In genomic region chr1:26168410-26169167, GRCh38 we compare ENCODE assay signal across 8 cellular contexts. TPM values are rescaled to one million over a fixed set of nuclear protein-coding genes. Genes with fewer than 3 reads are reported as not detected.
A peak's percentile ranks its signal among the peaks of the same experiment; 100 is the strongest.
DNase-seq lines count a peak whose midpoint lies in the region; ATAC-seq, FAIRE-seq and TF ChIP-seq lines count a peak whose summit lies in the region.

TSS of gene C1orf232 (minus strand) at chr1:26168963. CDS start at chr1:26168499, 464 bp downstream.

- no peaks in the 10 kb centered on the region for H3K9me3 ChIP-seq in KOPT-K1 (ENCODE audit: insufficient read depth, low read length, poor library complexity, severe bottlenecking)
- H3K9me3 ChIP-seq in kidney (ENCODE audit: control insufficient read depth in 1 of 2, low read length in 2 of 2) = no peaks in the 10 kb centered on the region

- no peak for ATAC-seq in activated naive CD4-positive, alpha-beta T cell treated with anti-CD3 and anti-CD28 coated beads, Interleukin-2, amount 50 U/mL, for 72 hours

- CTCF ChIA-PET in BJ (lab: Yijun Ruan, JAX) = interaction anchor here (0.8 to 4.8 kb wide), 13 partner anchors 11 to 273 kb away, joined by 3 to 25 read pairs (median 5); partner anchors contain the start of genes CEP85 and CRYBG2

- POLR2A ChIA-PET in BJ (lab: Charles Lee) = no interaction called here

- peak within 1 kb of the TSS; percentile 58 for H3K4me3 ChIP-seq in BJ (ENCODE audit: low read depth, low read length)
- H3K4me3 ChIP-seq in kidney (ENCODE audit: low read length in 2 of 2) = peak within 1 kb of the TSS; percentile 83 to 95

- H3K27me3 ChIP-seq in BJ (ENCODE audit: control insufficient read depth, insufficient read depth, low read length) = peaks cover 3% of the 10 kb centered on the region; the same call in 1 of the 2 replicates

- H3K36me3 ChIP-seq in BJ (ENCODE audit: control insufficient read depth, insufficient read depth, low read length) = no peaks in the 10 kb centered on the region; the same call in 1 of the 2 replicates
- H3K36me3 ChIP-seq in KOPT-K1 (ENCODE audit: insufficient read depth, low read length) = no peaks in the 10 kb centered on the region; the same call in 1 of the 2 replicates
- peaks cover 0 to 3% of the 10 kb centered on the region in 2 donors for H3K36me3 ChIP-seq in kidney (ENCODE audit: control insufficient read depth in 1 of 2, insufficient read depth in 2 of 2, low read length in 2 of 2)

- peak within 1 kb of the TSS; percentile 88 to 91 for H3K27ac Mint-ChIP-seq in activated naive CD4-positive, alpha-beta T cell treated with anti-CD3 and anti-CD28 coated beads, Interleukin-2, amount 50 U/mL, for 72 hours

- H3K27ac ChIP-seq in KOPT-K1 (ENCODE audit: low read depth, low read length, poor library complexity, severe bottlenecking) (peak within 1 kb of the TSS; percentile 56), kidney (ENCODE audit: low read depth in 2 of 2, low read length in 2 of 2) (peak within 1 kb of the TSS; percentile 33 to 67), substantia nigra (ENCODE audit: low read depth, low read length, poor library complexity, severe bottlenecking) (peak within 1 kb of the TSS; percentile 73)

- no peaks in the 10 kb centered on the region for H3K9me3 Mint-ChIP-seq in activated naive CD4-positive, alpha-beta T cell treated with anti-CD3 and anti-CD28 coated beads, Interleukin-2, amount 50 U/mL, for 72 hours

- intact Hi-C loops in kidney (cut with DNase I) = no loop called here

- peaks cover 5 to 10% of the 10 kb centered on the region in 2 donors for H3K4me1 ChIP-seq in kidney (ENCODE audit: control insufficient read depth in 1 of 2, insufficient read depth in 1 of 2, low read depth in 1 of 2, low read length in 2 of 2)

- H3K36me3 Mint-ChIP-seq in activated naive CD4-positive, alpha-beta T cell treated with anti-CD3 and anti-CD28 coated beads, Interleukin-2, amount 50 U/mL, for 72 hours = peaks cover 0 to 6% of the 10 kb centered on the region in 2 donors

- H3K9ac ChIP-seq in kidney (ENCODE audit: low read length in 2 of 2) = peak within 1 kb of the TSS; percentile 68 to 91

- no peak for FAIRE-seq in kidney (lab: Jason Lieb, UNC)

- TF ChIP-seq CTCF in BJ (IDR thresholded peaks at IDR 0.05; ENCODE audit: insufficient read depth, low read depth, low read length) (no peak), kidney (IDR thresholded peaks at IDR 0.05; ENCODE audit: borderline replicate concordance, extremely low read depth, insufficient read depth) (no peak)

- DNase-seq in BJ (ENCODE audit: low read depth) (no peak), kidney (no peak), substantia nigra (lab: John Stamatoyannopoulos, UW) (peak in 10 of 49 donors; percentile 3 to 74 (median 15)), activated gamma-delta T cell (lab: John Stamatoyannopoulos, UW) (no peak), putamen (ENCODE audit: low spot score) (no peak), dedifferentiated amniotic fluid mesenchymal stem cell (ENCODE audit: extremely low spot score) (no peak)
- DNase-seq in activated naive CD4-positive, alpha-beta T cell treated with anti-CD3 and anti-CD28 coated beads, Interleukin-2, amount 50 U/mL, for 72 hours (ENCODE audit: low spot score in 2 of 2) = no peak

RNA-seq across cellular contexts. Expression of gene C1orf232, which starts in this region (rescaled TPM):
- polyA plus RNA-seq in BJ (2011; rRNA removed) = not detected in 2 replicates
- not detected in 2 replicates for polyA minus RNA-seq in BJ (2011; rRNA and poly(A)+ RNA removed)
- not detected for total RNA-seq in activated naive CD4-positive, alpha-beta T cell treated with anti-CD3 and anti-CD28 coated beads, Interleukin-2, amount 50 U/mL, for 72 hours
- not detected for total RNA-seq in kidney
- polyA plus RNA-seq in kidney (ENCODE audit: insufficient read depth, low read depth, low replicate concordance) = not detected
